In the genomic region with DNA sequence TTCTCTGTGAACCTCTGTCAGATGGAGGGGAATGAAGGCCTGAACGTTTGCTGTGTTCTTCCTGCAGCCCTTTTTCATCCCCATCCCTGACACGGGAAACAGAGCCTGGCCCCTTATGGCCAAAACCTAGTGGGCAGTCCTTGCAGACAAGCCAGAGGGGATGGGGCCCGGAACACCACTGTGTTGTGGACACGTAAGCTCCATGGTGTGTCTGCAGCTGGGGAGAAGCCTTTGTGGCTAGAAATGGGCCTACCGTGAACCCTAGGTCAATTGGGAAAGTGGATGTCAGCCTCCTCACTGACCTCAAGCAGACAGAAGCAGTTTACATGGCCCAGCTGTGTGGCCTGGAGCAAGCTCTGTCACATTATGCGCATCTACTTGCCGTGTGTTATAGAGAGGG, we compare ENCODE assay signal across 27 cellular contexts. TPM values are rescaled to one million over a fixed set of nuclear protein-coding genes. Genes with fewer than 3 reads are reported as not detected.
"Had no signal": no experiment of that assay in that cellular context is flagged by ENCODE, and none has a peak within 500 bp of the region (broad histone marks: within the 10 kb centered on the region; RNA-seq: fewer than 3 reads in every experiment).

No MANE protein-coding gene starts in this region.

- H3K36me3 ChIP-seq: colonic mucosa had no signal

- H3K9ac ChIP-seq: parathyroid adenoma had no signal

- H3K4me1 ChIP-seq: ascending aorta, colonic mucosa, esophagus squamous epithelium, gastrocnemius medialis, left lung, parathyroid adenoma, psoas muscle, suprapubic skin, tibial artery, upper lobe of right lung had no signal

- H3K9me3 ChIP-seq: ascending aorta, colonic mucosa, esophagus squamous epithelium, gastrocnemius medialis, left lung, psoas muscle, suprapubic skin, tibial artery, upper lobe of right lung had no signal

- H3K79me2 ChIP-seq: parathyroid adenoma had no signal

- H3K27ac ChIP-seq: ascending aorta, cardiac muscle cell, colonic mucosa, epithelial cell of prostate, esophagus squamous epithelium, gastrocnemius medialis, left lung, parathyroid adenoma, psoas muscle, suprapubic skin, tibial artery, upper lobe of right lung had no signal

- ATAC-seq: activated CD8-positive, alpha-beta T cell treated with anti-CD3 and anti-CD28 coated beads, Interleukin-2, amount 10 ng/mL, durations not matched to agents 7 days and 5 days; gastrocnemius medialis; left lung; upper lobe of right lung had no signal

- H3K4me3 ChIP-seq: ascending aorta, cardiac muscle cell, colonic mucosa, esophagus squamous epithelium, gastrocnemius medialis, left lung, psoas muscle, suprapubic skin, tibial artery, upper lobe of right lung had no signal

- H2AFZ ChIP-seq: parathyroid adenoma had no signal

- DNase-seq: activated B cell treated with CpG ODN at 0.5 μM for 24 hours; activated CD8-positive, alpha-beta T cell treated with anti-CD3 and anti-CD28 coated beads, Interleukin-2, amount 10 ng/mL, durations not matched to agents 7 days and 5 days; activated effector memory CD4-positive, alpha-beta T cell treated with anti-CD3 and anti-CD28 coated beads, Interleukin-2, amount 50 U/mL, for 16 hours; activated naive CD4-positive, alpha-beta T cell treated with anti-CD3 and anti-CD28 coated beads for 36 hours; activated naive CD8-positive, alpha-beta T cell treated with anti-CD3 and anti-CD28 coated beads, Interleukin-2, amount 10 ng/mL, durations not matched to agents 7 days and 5 days; cerebellar nuclear complex; colonic mucosa; effector CD8-positive, alpha-beta T cell; esophagus squamous epithelium; gastrocnemius medialis; glutamatergic neuron; hippocampal formation; left lung; mammary epithelial cell; naive B cell; psoas muscle; stimulated activated CD4-positive, alpha-beta T cell treated with anti-CD3 and anti-CD28 coated beads, Interleukin-15, amount 100 ng/mL, for 24 hours; stimulated activated naive CD4-positive, alpha-beta T cell; T-helper 1 cell; tibial artery; upper lobe of right lung had no signal

- H3K27me3 ChIP-seq: ascending aorta, colonic mucosa, esophagus squamous epithelium, gastrocnemius medialis, left lung, suprapubic skin, tibial artery, upper lobe of right lung had no signal

RNA-seq across cellular contexts. Expression of gene TTC22, which starts 57.7 kb away (rescaled TPM):
- total RNA-seq: ascending aorta, cardiac muscle cell, dermis microvascular lymphatic vessel endothelial cell had no signal
